In genomic region chr12:4037747-4038312, GRCh38 we compare ENCODE assay signal across 9 cellular contexts.
DNase-seq lines count a peak whose midpoint lies in the region; ATAC-seq and TF ChIP-seq lines count a peak whose summit lies in the region.
"Had no signal": no experiment of that assay in that cellular context is flagged by ENCODE, and none has a peak within 500 bp of the region (broad histone marks: within the 10 kb centered on the region; RNA-seq: fewer than 3 reads in every experiment).

No MANE protein-coding gene starts in this region.

- H3K36me3 Mint-ChIP-seq in endodermal cell (ENCODE audit: low read depth) = peaks cover 3% of the 10 kb centered on the region
- H3K36me3 Mint-ChIP-seq in natural killer cell treated with Interleukin-12 subunit alpha and Interleukin-12 subunit beta and Interleukin-15 and Interleukin-18, amount 100 ng/mL, for 72 hours = no peaks in the 10 kb centered on the region

- no peaks in the 10 kb centered on the region for H3K9me3 ChIP-seq in endodermal cell (ENCODE audit: control insufficient read depth, low read length)

- WGBS in endodermal cell (ENCODE audit: insufficient coverage in 1 of 2, insufficient read length in 1 of 2), 2 experiments = 30 to 37% methylated on average over 4 of the region's 4 CpGs

- no peak for ATAC-seq in natural killer cell treated with Interleukin-12 subunit alpha and Interleukin-12 subunit beta and Interleukin-15 and Interleukin-18, amount 100 ng/mL, for 72 hours
- ATAC-seq in GM21367 (IDR thresholded peaks at IDR 0.05; ENCODE audit: unreplicated experiment) (no peak), GM21360 (IDR thresholded peaks at IDR 0.05; ENCODE audit: unreplicated experiment) (no peak)

- H3K4me3 Mint-ChIP-seq in endodermal cell = no peak overlapping the region
- H3K4me3 Mint-ChIP-seq in natural killer cell treated with Interleukin-12 subunit alpha and Interleukin-12 subunit beta and Interleukin-15 and Interleukin-18, amount 100 ng/mL, for 72 hours = no peak overlapping the region
- H3K4me3 Mint-ChIP-seq: activated naive CD8-positive, alpha-beta T cell had no signal

- peak; percentile 100 for TF ChIP-seq CTCF in endodermal cell (conservative IDR thresholded peaks at IDR 0.05)

- peaks cover 49% of the 10 kb centered on the region for H3K27me3 Mint-ChIP-seq in endodermal cell (ENCODE audit: insufficient read depth)
- H3K27me3 Mint-ChIP-seq in natural killer cell treated with Interleukin-12 subunit alpha and Interleukin-12 subunit beta and Interleukin-15 and Interleukin-18, amount 100 ng/mL, for 72 hours = peaks cover 18 to 31% of the 10 kb centered on the region in 2 donors
- H3K27me3 Mint-ChIP-seq: activated naive CD8-positive, alpha-beta T cell had no signal

- H3K27me3 ChIP-seq in endodermal cell (ENCODE audit: control insufficient read depth, insufficient read depth, low read length, poor library complexity, severe bottlenecking) = no peaks in the 10 kb centered on the region

- DNase-seq in activated CD8-positive, alpha-beta memory T cell treated with anti-CD3 and anti-CD28 coated beads, Interleukin-2, amount 50 U/mL, for 4 hours = peak; percentile 28
- DNase-seq in activated CD8-positive, alpha-beta memory T cell treated with anti-CD3 and anti-CD28 coated beads for 24 hours = no peak
- DNase-seq in NCI-H524 (lab: John Stamatoyannopoulos, UW) (peak; percentile 43 to 75), endodermal cell (peak; percentile 66), T1000 (lab: John Stamatoyannopoulos, UW) (no peak)
- peak; percentile 16 for DNase-seq in natural killer cell treated with Interleukin-12 subunit alpha and Interleukin-12 subunit beta and Interleukin-15 and Interleukin-18, amount 100 ng/mL, for 72 hours (ENCODE audit: low spot score)

- no peak overlapping the region for H3K9ac ChIP-seq in endodermal cell (ENCODE audit: extremely low read depth, low read length, poor library complexity, severe bottlenecking)

- peaks cover 15% of the 10 kb centered on the region for H3K4me1 Mint-ChIP-seq in endodermal cell
- peaks cover 0 to 8% of the 10 kb centered on the region in 2 donors for H3K4me1 Mint-ChIP-seq in natural killer cell treated with Interleukin-12 subunit alpha and Interleukin-12 subunit beta and Interleukin-15 and Interleukin-18, amount 100 ng/mL, for 72 hours (ENCODE audit: low read depth in 2 of 2)

- no peaks in the 10 kb centered on the region for H3K4me1 ChIP-seq in endodermal cell (ENCODE audit: control insufficient read depth, insufficient read depth, low read length)

- H3K27ac ChIP-seq in endodermal cell (ENCODE audit: low read depth, low read length) = no peak overlapping the region

- no peaks in the 10 kb centered on the region for H3K36me3 ChIP-seq in endodermal cell (ENCODE audit: control insufficient read depth, insufficient read depth, low read length)

- no peak overlapping the region for H3K27ac Mint-ChIP-seq in endodermal cell
- peak overlapping the region in 1 of 2 donors; percentile 32 for H3K27ac Mint-ChIP-seq in natural killer cell treated with Interleukin-12 subunit alpha and Interleukin-12 subunit beta and Interleukin-15 and Interleukin-18, amount 100 ng/mL, for 72 hours
- H3K27ac Mint-ChIP-seq: activated naive CD8-positive, alpha-beta T cell had no signal

- peaks cover 4% of the 10 kb centered on the region for H3K9me3 Mint-ChIP-seq in endodermal cell
- H3K9me3 Mint-ChIP-seq in natural killer cell treated with Interleukin-12 subunit alpha and Interleukin-12 subunit beta and Interleukin-15 and Interleukin-18, amount 100 ng/mL, for 72 hours = no peaks in the 10 kb centered on the region

- no peak overlapping the region for H3K4me3 ChIP-seq in endodermal cell (ENCODE audit: low read length)

Comparison
In these comparisons a context has a peak if more than half of its experiments do, and no peak if none do; other contexts are left out.
1. DNase-seq: peak in activated CD8-positive, alpha-beta memory T cell treated with anti-CD3 and anti-CD28 coated beads, Interleukin-2, amount 50 U/mL, for 4 hours (single experiment), NCI-H524 (2 of 2), endodermal cell (single experiment) and natural killer cell treated with Interleukin-12 subunit alpha and Interleukin-12 subunit beta and Interleukin-15 and Interleukin-18, amount 100 ng/mL, for 72 hours (single experiment); none in activated CD8-positive, alpha-beta memory T cell treated with anti-CD3 and anti-CD28 coated beads for 24 hours (single experiment) and T1000 (single experiment).